9 cellular contexts compared by ENCODE assay signal in the genomic region with DNA sequence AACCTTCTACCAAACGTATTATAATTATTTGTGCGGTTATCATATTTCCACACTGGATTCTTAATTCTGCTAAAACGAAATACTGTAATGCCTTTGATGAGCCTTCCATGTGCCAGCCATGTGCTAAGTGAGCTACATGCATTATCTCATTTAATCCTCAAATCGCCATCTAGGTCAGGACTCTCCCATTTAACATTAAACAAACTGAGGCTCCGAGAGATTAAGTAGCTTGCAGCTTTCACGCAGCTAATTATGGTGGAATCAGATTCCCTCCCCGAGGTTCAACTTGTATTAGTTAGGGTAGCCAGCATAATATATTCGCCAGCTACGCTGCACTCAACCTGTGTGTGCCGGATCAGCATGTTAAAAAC. TPM values are rescaled to one million over a fixed set of nuclear protein-coding genes. Genes with fewer than 3 reads are reported as not detected.
DNase-seq lines count a peak whose midpoint lies in the region; ATAC-seq and TF ChIP-seq lines count a peak whose summit lies in the region.
"Had no signal": no experiment of that assay in that cellular context is flagged by ENCODE, and none has a peak within 500 bp of the region (broad histone marks: within the 10 kb centered on the region; RNA-seq: fewer than 3 reads in every experiment).

No MANE protein-coding gene starts in this region.

- H3K27ac Mint-ChIP-seq in CD4-positive, CD25-positive, alpha-beta regulatory T cell, result peak overlapping the region in 2 of 3 donors; percentile 49 to 53
- H3K27ac Mint-ChIP-seq in H9 (no peak overlapping the region), mesothelial cell of epicardium (no peak overlapping the region)
- no peak overlapping the region for H3K27ac Mint-ChIP-seq in activated T-helper 2 cell treated with anti-CD3 and anti-CD28 coated beads, Interferon-gamma antibody, Interleukin-2, Interleukin-4, amounts not matched to agents 10 μg/mL and 5 μg/mL and 100 μg/mL, durations not matched to agents 14 hours and 24 hours and 36 hours

- no peaks in the 10 kb centered on the region for H3K36me3 Mint-ChIP-seq in CD4-positive, CD25-positive, alpha-beta regulatory T cell
- H3K36me3 Mint-ChIP-seq in H9 (ENCODE audit: insufficient read depth in 1 of 3, low read depth in 3 of 3), result no peaks in the 10 kb centered on the region; a peak in 2 of 7 replicates
- H3K36me3 Mint-ChIP-seq in activated T-helper 2 cell treated with anti-CD3 and anti-CD28 coated beads, Interferon-gamma antibody, Interleukin-2, Interleukin-4, amounts not matched to agents 10 μg/mL and 5 μg/mL and 100 μg/mL, durations not matched to agents 14 hours and 24 hours and 36 hours (ENCODE audit: low read depth), result no peaks in the 10 kb centered on the region
- no peaks in the 10 kb centered on the region for H3K36me3 Mint-ChIP-seq in mesothelial cell of epicardium

- H2BK20ac ChIP-seq in H9 (ENCODE audit: low read depth, low read length, poor library complexity, severe bottlenecking), result no peak overlapping the region

- H3K9me3 ChIP-seq in CD4-positive, CD25-positive, alpha-beta regulatory T cell (ENCODE audit: control insufficient read depth in 2 of 2, low read length in 2 of 2), result no peaks in the 10 kb centered on the region
- H3K9me3 ChIP-seq in H9 (ENCODE audit: control insufficient read depth, low read depth, low read length) (no peaks in the 10 kb centered on the region), gastroesophageal sphincter (no peaks in the 10 kb centered on the region)
- H3K9me3 ChIP-seq: SJSA1 had no signal

- no peak for DNase-seq in CD4-positive, CD25-positive, alpha-beta regulatory T cell
- DNase-seq in H9, result no peak
- DNase-seq in activated T-helper 2 cell treated with anti-CD3 and anti-CD28 coated beads, Interferon-gamma antibody, Interleukin-2, Interleukin-4, amounts not matched to agents 10 μg/mL and 5 μg/mL and 100 μg/mL, durations not matched to agents 14 hours and 24 hours and 36 hours (ENCODE audit: low spot score), result no peak
- DNase-seq in mesothelial cell of epicardium (ENCODE audit: low spot score in 2 of 2, unreplicated experiment in 2 of 2), result no peak
- no peak for DNase-seq in cerebellar cortex (ENCODE audit: low spot score)
- DNase-seq in cerebellar nuclear complex (lab: John Stamatoyannopoulos, UW), result no peak
- no peak for DNase-seq in DMS153 (lab: John Stamatoyannopoulos, UW)

- peaks cover 7% of the 10 kb centered on the region for H3K23me2 ChIP-seq in H9 (ENCODE audit: insufficient read length, low read depth, low read length, poor library complexity, severe bottlenecking)

- no peak overlapping the region for H3K56ac ChIP-seq in H9 (ENCODE audit: insufficient read length, low read depth, low read length)

- TF ChIP-seq EP300 in gastroesophageal sphincter (IDR thresholded peaks at IDR 0.05), result no peak

- TF ChIP-seq POLR2A in gastroesophageal sphincter (IDR thresholded peaks at IDR 0.05), result no peak

- peak overlapping the region; percentile 89 for H3K4me2 ChIP-seq in H9 (ENCODE audit: insufficient read depth, insufficient read length, low read length)

- no peak overlapping the region for H3K4ac ChIP-seq in H9 (ENCODE audit: low read depth, low read length)

- H2AFZ ChIP-seq in H9 (ENCODE audit: low read length), result no peak overlapping the region

- H2AK5ac ChIP-seq in H9 (ENCODE audit: insufficient read length, low read length), result no peak overlapping the region

- peak overlapping the region; percentile 88 to 97 (median 94) for H3K4me3 Mint-ChIP-seq in CD4-positive, CD25-positive, alpha-beta regulatory T cell
- peak overlapping the region; percentile 57 to 82 for H3K4me3 Mint-ChIP-seq in H9
- H3K4me3 Mint-ChIP-seq in activated T-helper 2 cell treated with anti-CD3 and anti-CD28 coated beads, Interferon-gamma antibody, Interleukin-2, Interleukin-4, amounts not matched to agents 10 μg/mL and 5 μg/mL and 100 μg/mL, durations not matched to agents 14 hours and 24 hours and 36 hours (ENCODE audit: low read depth), result peak overlapping the region; percentile 86
- peak overlapping the region; percentile 71 for H3K4me3 Mint-ChIP-seq in mesothelial cell of epicardium

- no peak for ATAC-seq in CD4-positive, CD25-positive, alpha-beta regulatory T cell (ENCODE audit: low read depth in 2 of 2)
- no peak for ATAC-seq in gastroesophageal sphincter

- 100% methylated on average over 2 of the region's 10 CpGs for WGBS in H9 (ENCODE audit: extremely low coverage, insufficient read length, low lambda C conversion rate)
- WGBS in gastroesophageal sphincter (ENCODE audit: low coverage in 1 of 2), 2 donors, result 37 to 41% methylated on average over 8 to 9 of the region's 10 CpGs

- no peak overlapping the region for H3K18ac ChIP-seq in H9 (ENCODE audit: insufficient read length, low read depth, low read length)

- no peak overlapping the region for H2BK12ac ChIP-seq in H9 (ENCODE audit: insufficient read length, low read depth, low read length)

- H3K14ac ChIP-seq in H9 (ENCODE audit: insufficient read depth, low read length), result no peak overlapping the region

- H3K9me3 Mint-ChIP-seq in CD4-positive, CD25-positive, alpha-beta regulatory T cell, result peaks cover 0 to 3% (median 0%) of the 10 kb centered on the region in 7 donors
- H3K9me3 Mint-ChIP-seq in H9 (no peaks in the 10 kb centered on the region), mesothelial cell of epicardium (no peaks in the 10 kb centered on the region)
- no peaks in the 10 kb centered on the region for H3K9me3 Mint-ChIP-seq in activated T-helper 2 cell treated with anti-CD3 and anti-CD28 coated beads, Interferon-gamma antibody, Interleukin-2, Interleukin-4, amounts not matched to agents 10 μg/mL and 5 μg/mL and 100 μg/mL, durations not matched to agents 14 hours and 24 hours and 36 hours

- H3K36me3 ChIP-seq in CD4-positive, CD25-positive, alpha-beta regulatory T cell (ENCODE audit: control insufficient read depth, insufficient read depth, low read length), result no peaks in the 10 kb centered on the region
- no peaks in the 10 kb centered on the region for H3K36me3 ChIP-seq in gastroesophageal sphincter
- H3K36me3 ChIP-seq: SJSA1 had no signal

- H3T11ph ChIP-seq in H9 (ENCODE audit: low read length), result no peak overlapping the region

- intact Hi-C loops in activated T-helper 2 cell treated with anti-CD3 and anti-CD28 coated beads, Interferon-gamma antibody, Interleukin-2, Interleukin-4, amounts not matched to agents 10 μg/mL and 5 μg/mL and 100 μg/mL, durations not matched to agents 14 hours and 24 hours and 36 hours (cut with micrococcal nuclease), result no loop called here

- H2BK15ac ChIP-seq in H9 (ENCODE audit: low read depth, low read length), result no peak overlapping the region

- no peak for TF ChIP-seq CTCF in H9 (conservative IDR thresholded peaks at IDR 0.05)
- no peak for TF ChIP-seq CTCF in mesothelial cell of epicardium (IDR thresholded peaks at IDR 0.05; ENCODE audit: unreplicated experiment)
- TF ChIP-seq CTCF in gastroesophageal sphincter (IDR thresholded peaks at IDR 0.05), result no peak

- H3K79me2 ChIP-seq in H9 (ENCODE audit: insufficient read depth, low read length), result no peaks in the 10 kb centered on the region

- no peak overlapping the region for H3K9ac ChIP-seq in H9 (ENCODE audit: extremely low read depth, insufficient read length, low read length)

- no peaks in the 10 kb centered on the region for H4K20me1 ChIP-seq in H9 (ENCODE audit: control insufficient read depth, insufficient read depth, insufficient read length)

- H3K23ac ChIP-seq in H9 (ENCODE audit: insufficient read length, low read depth, low read length), result no peak overlapping the region

- H3K4me1 ChIP-seq in CD4-positive, CD25-positive, alpha-beta regulatory T cell (ENCODE audit: control insufficient read depth, insufficient read depth, low read length, poor library complexity, severe bottlenecking), result peaks cover 14% of the 10 kb centered on the region
- no peaks in the 10 kb centered on the region for H3K4me1 ChIP-seq in H9 (ENCODE audit: insufficient read depth, low read length)
- peaks cover 0 to 24% (median 5%) of the 10 kb centered on the region in 3 donors for H3K4me1 ChIP-seq in gastroesophageal sphincter

- H3K4me3 ChIP-seq in CD4-positive, CD25-positive, alpha-beta regulatory T cell (ENCODE audit: low read depth, low read length), result peak overlapping the region; percentile 80
- H3K4me3 ChIP-seq in gastroesophageal sphincter, result no peak overlapping the region

- no peak overlapping the region for H2BK120ac ChIP-seq in H9 (ENCODE audit: low read depth, low read length, poor library complexity, severe bottlenecking)

- H3K79me1 ChIP-seq in H9 (ENCODE audit: insufficient read depth, low read depth, low read length, poor library complexity, severe bottlenecking), result no peaks in the 10 kb centered on the region

- H3K27me3 ChIP-seq in CD4-positive, CD25-positive, alpha-beta regulatory T cell (ENCODE audit: control insufficient read depth, insufficient read depth, low read length), result peaks cover 20% of the 10 kb centered on the region
- H3K27me3 ChIP-seq in H9 (ENCODE audit: insufficient read depth, low read length), result peaks cover 2% of the 10 kb centered on the region; the same call in 1 of the 2 replicates
- peaks cover 43% of the 10 kb centered on the region for H3K27me3 ChIP-seq in gastroesophageal sphincter

- H4K91ac ChIP-seq in H9 (ENCODE audit: insufficient read length, low read depth, low read length), result no peak overlapping the region

- H2BK5ac ChIP-seq in H9 (ENCODE audit: insufficient read length, low read length), result no peak overlapping the region

- H3K4me1 Mint-ChIP-seq in CD4-positive, CD25-positive, alpha-beta regulatory T cell, result peaks cover under 1 to 23% (median 13%) of the 10 kb centered on the region in 4 donors
- H3K4me1 Mint-ChIP-seq in H9, result peaks cover 12 to 17% of the 10 kb centered on the region in 2 experiments
- H3K4me1 Mint-ChIP-seq in activated T-helper 2 cell treated with anti-CD3 and anti-CD28 coated beads, Interferon-gamma antibody, Interleukin-2, Interleukin-4, amounts not matched to agents 10 μg/mL and 5 μg/mL and 100 μg/mL, durations not matched to agents 14 hours and 24 hours and 36 hours (ENCODE audit: low read depth), result peaks cover 14% of the 10 kb centered on the region
- H3K4me1 Mint-ChIP-seq in mesothelial cell of epicardium, result peaks cover 9% of the 10 kb centered on the region

- no peak overlapping the region for H4K5ac ChIP-seq in H9 (ENCODE audit: insufficient read length, low read depth, low read length)

- peaks cover 61% of the 10 kb centered on the region for H3K27me3 Mint-ChIP-seq in CD4-positive, CD25-positive, alpha-beta regulatory T cell
- H3K27me3 Mint-ChIP-seq in H9 (ENCODE audit: low read depth) (peaks cover 38% of the 10 kb centered on the region), mesothelial cell of epicardium (ENCODE audit: low read depth) (peaks cover 64% of the 10 kb centered on the region)
- H3K27me3 Mint-ChIP-seq in activated T-helper 2 cell treated with anti-CD3 and anti-CD28 coated beads, Interferon-gamma antibody, Interleukin-2, Interleukin-4, amounts not matched to agents 10 μg/mL and 5 μg/mL and 100 μg/mL, durations not matched to agents 14 hours and 24 hours and 36 hours (ENCODE audit: low read depth), result peaks cover 41% of the 10 kb centered on the region

- no peak overlapping the region for H4K8ac ChIP-seq in H9 (replicated peaks; ENCODE audit: insufficient read length, low read depth, low read length)

- H3K27ac ChIP-seq in CD4-positive, CD25-positive, alpha-beta regulatory T cell (ENCODE audit: insufficient read depth, low read length, poor library complexity, severe bottlenecking), result no peak overlapping the region
- H3K27ac ChIP-seq in H9 (ENCODE audit: insufficient read length, low read depth, low read length), result no peak overlapping the region
- H3K27ac ChIP-seq in gastroesophageal sphincter, result no peak overlapping the region
- H3K27ac ChIP-seq: SJSA1 had no signal

RNA-seq across cellular contexts. Expression of a gene that starts 0.8 kb away (rescaled TPM):
- total RNA-seq in CD4-positive, CD25-positive, alpha-beta regulatory T cell, result 4.5 TPM
- 1 to 10 TPM in 3 of 4 donors, under 1 TPM in 1; 0.96 to 3.2 (median 2.2) TPM for polyA plus RNA-seq in CD4-positive, CD25-positive, alpha-beta regulatory T cell
- total RNA-seq in H9 (2021) (34.7 and 36.7 TPM in 2 replicates), mesothelial cell of epicardium (6.4 to 7.4 TPM (median 7.0 TPM) in 3 replicates), gastroesophageal sphincter (10 to 100 TPM in 2 of 4 donors, 1 to 10 TPM in 2; 1.9 to 15.5 (median 9.9) TPM)
- 5.5 and 5.6 TPM in 2 replicates for total RNA-seq in activated T-helper 2 cell treated with anti-CD3 and anti-CD28 coated beads, Interferon-gamma antibody, Interleukin-2, Interleukin-4, amounts not matched to agents 10 μg/mL and 5 μg/mL and 100 μg/mL, durations not matched to agents 14 hours and 24 hours and 36 hours

RNA-seq across cellular contexts. Expression of a gene that starts 44.7 kb away (rescaled TPM):
- 0.12 TPM for total RNA-seq in CD4-positive, CD25-positive, alpha-beta regulatory T cell
- not detected for polyA plus RNA-seq in CD4-positive, CD25-positive, alpha-beta regulatory T cell
- total RNA-seq in H9 (2021) (66.8 and 70.0 TPM in 2 replicates), mesothelial cell of epicardium (134 to 135 TPM (median 134 TPM) in 3 replicates), gastroesophageal sphincter (10 to 100 TPM in 3 of 4 donors, 1 to 10 TPM in 1; 10.0 to 20.1 (median 13.4) TPM)
- total RNA-seq in activated T-helper 2 cell treated with anti-CD3 and anti-CD28 coated beads, Interferon-gamma antibody, Interleukin-2, Interleukin-4, amounts not matched to agents 10 μg/mL and 5 μg/mL and 100 μg/mL, durations not matched to agents 14 hours and 24 hours and 36 hours, result 0.64 and 0.89 TPM in 2 replicates

Comparison
In these comparisons a context has a peak if more than half of its experiments do, and no peak if none do; other contexts are left out.
1. H3K27ac Mint-ChIP-seq: peak in CD4-positive, CD25-positive, alpha-beta regulatory T cell (2 of 3); none in H9 (0 of 3), activated T-helper 2 cell treated with anti-CD3 and anti-CD28 coated beads, Interferon-gamma antibody, Interleukin-2, Interleukin-4, amounts not matched to agents 10 μg/mL and 5 μg/mL and 100 μg/mL, durations not matched to agents 14 hours and 24 hours and 36 hours (single experiment) and mesothelial cell of epicardium (single experiment).
2. Peak in every context shown above with its lines, with median percentiles within 50 percentile points of each other: H3K4me3 Mint-ChIP-seq.